Comparison of ENCODE assay signal across 11 cellular contexts in the genomic region with DNA sequence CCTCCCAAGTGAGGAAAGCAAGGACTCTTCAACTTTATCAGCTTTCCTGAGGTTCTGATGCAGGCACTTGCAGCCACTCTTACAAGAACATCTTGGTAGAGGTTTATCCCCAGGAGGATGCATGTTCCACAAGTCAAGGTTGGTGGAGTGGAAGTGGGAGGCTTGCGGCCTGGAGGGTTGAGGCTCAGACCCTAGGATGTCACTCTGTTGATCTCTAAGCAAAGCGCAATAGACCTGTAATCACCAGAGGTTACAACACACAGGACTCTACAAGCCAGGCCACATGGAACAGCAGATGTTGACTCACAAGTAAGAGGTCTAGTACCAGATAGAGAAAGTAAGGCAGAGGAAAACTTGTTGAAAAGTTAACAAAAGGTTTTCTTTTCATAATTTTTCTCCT. TPM values are rescaled to one million over a fixed set of nuclear protein-coding genes. Genes with fewer than 3 reads are reported as not detected.
DNase-seq lines count a peak whose midpoint lies in the region; ATAC-seq, FAIRE-seq and TF ChIP-seq lines count a peak whose summit lies in the region.
"Had no signal": no experiment of that assay in that cellular context is flagged by ENCODE, and none has a peak within 500 bp of the region (broad histone marks: within the 10 kb centered on the region; RNA-seq: fewer than 3 reads in every experiment).

No MANE protein-coding gene starts in this region.

- 94% methylated on average over 2 of the region's 2 CpGs for WGBS in mammary epithelial cell (ENCODE audit: low coverage, missing lambda C conversion rate)

- DNase-seq in GM12865 (ENCODE audit: low read depth): peak; percentile 37
- peak; percentile 52 for DNase-seq in mammary epithelial cell
- peak; percentile 53 for DNase-seq in osteoblast (ENCODE audit: insufficient read length, low spot score, missing footprints)
- DNase-seq in NCI-H1417 treated with DMSO at 0.1 percent for 48 hours (lab: John Stamatoyannopoulos, UW): no peak
- DNase-seq in frontal cortex (ENCODE audit: low spot score in 2 of 2): no peak
- DNase-seq: Caco-2, NCI-H1048, NCI-H446 had no signal

- H3K27ac ChIP-seq in mammary epithelial cell (ENCODE audit: insufficient read depth, low read depth, low read length): no peak overlapping the region
- H3K27ac ChIP-seq in osteoblast (ENCODE audit: low read depth, low read length): peak overlapping the region; percentile 91
- H3K27ac ChIP-seq: suprapubic skin had no signal

- H2AFZ ChIP-seq in Loucy (ENCODE audit: low read length): 0 out of 2 replicates have a peak overlapping the region, but pooled peaks have one; percentile 3
- H2AFZ ChIP-seq in mammary epithelial cell (ENCODE audit: low read depth, low read length): no peak overlapping the region
- H2AFZ ChIP-seq in osteoblast (ENCODE audit: low read length): no peak overlapping the region

- no peaks in the 10 kb centered on the region for H3K36me3 ChIP-seq in Loucy (ENCODE audit: insufficient read depth, low read length)
- no peaks in the 10 kb centered on the region for H3K36me3 ChIP-seq in mammary epithelial cell (ENCODE audit: insufficient read depth, low read length)
- no peaks in the 10 kb centered on the region for H3K36me3 ChIP-seq in osteoblast (ENCODE audit: insufficient read depth, low read length)
- H3K36me3 ChIP-seq: suprapubic skin had no signal

- in situ Hi-C loops in mammary epithelial cell (cut with MboI; ENCODE audit: low sequenced_read_pairs in 2 of 2): no loop called here

- no peaks in the 10 kb centered on the region for H3K9me2 ChIP-seq in Loucy (replicated peaks; ENCODE audit: low read depth, low read length)

- H3K4me1 ChIP-seq in Loucy (ENCODE audit: insufficient read depth, low read length, poor library complexity, severe bottlenecking) (no peaks in the 10 kb centered on the region), mammary epithelial cell (ENCODE audit: insufficient read depth, low read length) (peaks cover 7% of the 10 kb centered on the region), osteoblast (ENCODE audit: insufficient read depth, low read length) (peaks cover 33% of the 10 kb centered on the region)
- H3K4me1 ChIP-seq: Caco-2, suprapubic skin had no signal

- FAIRE-seq in frontal cortex (lab: Jason Lieb, UNC): no peak

- CTCF ChIA-PET in mammary epithelial cell (lab: Charles Lee; ENCODE audit: low non-redundant PET): no interaction called here

- dilution Hi-C loops in mammary epithelial cell (cut with HindIII; ENCODE audit: low sequenced_read_pairs): no loop called here

- H3K9me3 ChIP-seq in Loucy (ENCODE audit: insufficient read depth, low read depth, low read length) (no peaks in the 10 kb centered on the region), mammary epithelial cell (replicated peaks; ENCODE audit: insufficient read depth, low read length) (no peaks in the 10 kb centered on the region), osteoblast (ENCODE audit: low read depth, low read length) (no peaks in the 10 kb centered on the region)
- H3K9me3 ChIP-seq: Caco-2, suprapubic skin had no signal

- H3K4me2 ChIP-seq in Loucy (ENCODE audit: low read depth, low read length, poor library complexity, severe bottlenecking) (no peak overlapping the region), mammary epithelial cell (ENCODE audit: insufficient read depth, low read depth, low read length) (no peak overlapping the region), osteoblast (ENCODE audit: insufficient read depth, low read length) (peak overlapping the region; percentile 14)

- intact Hi-C loops in mammary epithelial cell (cut with micrococcal nuclease): no loop called here

- no peaks in the 10 kb centered on the region for H3K27me3 ChIP-seq in Loucy (ENCODE audit: insufficient read depth, low read length, poor library complexity, severe bottlenecking)
- H3K27me3 ChIP-seq in mammary epithelial cell (ENCODE audit: insufficient read depth, low read length): no peaks in the 10 kb centered on the region
- H3K27me3 ChIP-seq in osteoblast (ENCODE audit: insufficient read depth, low read length): no peaks in the 10 kb centered on the region
- H3K27me3 ChIP-seq: suprapubic skin had no signal

- H3F3A ChIP-seq in Loucy (ENCODE audit: low read depth): no peaks in the 10 kb centered on the region

- no peaks in the 10 kb centered on the region for H3K79me2 ChIP-seq in Loucy (ENCODE audit: insufficient read depth, low read length)
- H3K79me2 ChIP-seq in mammary epithelial cell (ENCODE audit: insufficient read depth, low read length): no peaks in the 10 kb centered on the region
- no peaks in the 10 kb centered on the region for H3K79me2 ChIP-seq in osteoblast (ENCODE audit: insufficient read depth, low read length)

- H3K9ac ChIP-seq in Loucy (ENCODE audit: low read depth, low read length, poor library complexity, severe bottlenecking): no peak overlapping the region
- H3K9ac ChIP-seq in mammary epithelial cell (ENCODE audit: insufficient read depth, low read length): no peak overlapping the region

- TF ChIP-seq CTCF in GM12865 (IDR thresholded peaks at IDR 0.05; ENCODE audit: insufficient read depth, low read depth, low read length, missing control alignments): no peak
- no peak for TF ChIP-seq CTCF in Loucy (conservative IDR thresholded peaks at IDR 0.05; ENCODE audit: low read length)
- no peak for TF ChIP-seq CTCF in mammary epithelial cell (conservative IDR thresholded peaks at IDR 0.05 in 1 of 2, IDR thresholded peaks at IDR 0.05 in 1 of 2; ENCODE audit: extremely low read depth in 1 of 2, insufficient read depth in 1 of 2, low read depth in 1 of 2, low read length in 2 of 2)
- no peak for TF ChIP-seq CTCF in osteoblast (IDR thresholded peaks at IDR 0.05; ENCODE audit: extremely low read depth, low read depth, low read length)

- H4K20me1 ChIP-seq in Loucy (ENCODE audit: insufficient read depth, low read length, poor library complexity, severe bottlenecking) (no peaks in the 10 kb centered on the region), mammary epithelial cell (ENCODE audit: insufficient read depth, low read length) (no peaks in the 10 kb centered on the region), osteoblast (ENCODE audit: insufficient read depth, low read length) (no peaks in the 10 kb centered on the region)

- no peak overlapping the region for H3K4me3 ChIP-seq in GM12865 (ENCODE audit: low read depth, low read length)
- H3K4me3 ChIP-seq in Loucy (ENCODE audit: low read length, poor library complexity, severe bottlenecking): no peak overlapping the region
- H3K4me3 ChIP-seq in mammary epithelial cell (replicated peaks in 1 of 3; ENCODE audit: insufficient read depth in 1 of 3, low read depth in 2 of 3, low read length in 3 of 3): no peak overlapping the region
- H3K4me3 ChIP-seq in osteoblast (ENCODE audit: insufficient read depth, low read length): no peak overlapping the region
- H3K4me3 ChIP-seq: suprapubic skin had no signal

- ATAC-seq in GM19395 (IDR thresholded peaks at IDR 0.05; ENCODE audit: unreplicated experiment): no peak

- BruUV-seq in mammary epithelial cell (replicated peaks; lab: Mats Ljungman, UMichigan): no TSS peak

RNA-seq across cellular contexts. Expression of gene UGCG, which starts 47.9 kb away (rescaled TPM):
- total RNA-seq in mammary epithelial cell: 10 to 100 TPM; 44.8 to 51.2 TPM
- 21.6 TPM for polyA plus RNA-seq in mammary epithelial cell
- 21.4 TPM for polyA minus RNA-seq in mammary epithelial cell
- 118 and 121 TPM in 2 replicates for total RNA-seq in osteoblast
- 83.2 TPM for total RNA-seq in frontal cortex

Comparison
In these comparisons a context has a peak if more than half of its experiments do, and no peak if none do; other contexts are left out.
1. DNase-seq: peak in GM12865 (single experiment), mammary epithelial cell (single experiment) and osteoblast (single experiment); none in NCI-H1417 treated with DMSO at 0.1 percent for 48 hours (single experiment) and frontal cortex (0 of 2).